ENCODE assay signal across 12 cellular contexts in the genomic region with DNA sequence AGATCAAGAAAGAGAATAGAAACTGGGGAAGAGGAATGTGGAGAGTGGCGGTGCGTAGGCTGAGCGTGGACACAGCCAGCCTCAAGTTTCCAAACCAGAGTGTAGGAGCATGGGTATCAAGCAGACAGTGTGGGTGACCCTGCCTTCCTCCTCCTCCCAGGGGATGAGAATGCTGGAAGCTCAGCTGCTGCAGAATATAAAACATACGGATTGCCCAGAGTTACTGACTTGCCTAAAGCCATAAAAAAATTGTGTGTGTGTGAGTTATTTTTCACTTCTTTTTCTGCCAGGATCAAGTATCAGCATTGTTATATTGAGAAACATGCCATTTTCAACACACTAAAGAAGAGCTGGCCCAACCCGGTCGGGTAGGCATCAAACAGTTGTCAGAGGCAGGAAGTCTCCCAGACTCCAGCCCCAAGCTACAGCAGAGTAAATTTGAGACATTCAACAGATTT.
DNase-seq lines count a peak whose midpoint lies in the region; ATAC-seq and TF ChIP-seq lines count a peak whose summit lies in the region.
"Had no signal": no experiment of that assay in that cellular context is flagged by ENCODE, and none has a peak within 500 bp of the region (broad histone marks: within the 10 kb centered on the region; RNA-seq: fewer than 3 reads in every experiment).

No MANE protein-coding gene starts in this region.

- no peak for TF ChIP-seq CTCF in CD4-positive, alpha-beta T cell (IDR thresholded peaks at IDR 0.05)
- TF ChIP-seq CTCF in RWPE2 (IDR thresholded peaks at IDR 0.05; ENCODE audit: poor library complexity, severe bottlenecking) (no peak), heart right ventricle (IDR thresholded peaks at IDR 0.05) (no peak), endothelial cell (IDR thresholded peaks at IDR 0.05; ENCODE audit: unreplicated experiment) (no peak)

- peak; percentile 86 for ATAC-seq in CD4-positive, alpha-beta T cell (ENCODE audit: poor library complexity)
- ATAC-seq in RWPE2 (ENCODE audit: low read depth) (peak; percentile 52; the same call in 1 of the 3 replicates), heart right ventricle (peak; percentile 55 to 91 (median 80)), HG02642 (IDR thresholded peaks at IDR 0.05; ENCODE audit: poor library complexity, unreplicated experiment) (no peak)

- H3K9me3 ChIP-seq in CD4-positive, alpha-beta T cell (ENCODE audit: control insufficient read depth, low read length), result no peaks in the 10 kb centered on the region
- no peaks in the 10 kb centered on the region for H3K9me3 ChIP-seq in RWPE2 (ENCODE audit: severe bottlenecking)
- peaks cover 0 to 2% (median 0%) of the 10 kb centered on the region in 11 donors for H3K9me3 ChIP-seq in heart right ventricle

- CTCF ChIA-PET in CD4-positive, alpha-beta T cell (lab: Charles Lee), result no interaction called here

- H3K36me3 Mint-ChIP-seq in CD4-positive, alpha-beta T cell (ENCODE audit: low read depth), result no peaks in the 10 kb centered on the region
- H3K36me3 Mint-ChIP-seq in endothelial cell (ENCODE audit: low read depth, unreplicated experiment), result no peaks in the 10 kb centered on the region

- H3K4me3 ChIP-seq in RWPE2 (ENCODE audit: severe bottlenecking), result no peak overlapping the region
- H3K4me3 ChIP-seq in heart right ventricle, result no peak overlapping the region

- no peak overlapping the region for H3K27ac Mint-ChIP-seq in CD4-positive, alpha-beta T cell
- no peak overlapping the region for H3K27ac Mint-ChIP-seq in endothelial cell (ENCODE audit: unreplicated experiment)

- H3K4me1 Mint-ChIP-seq in CD4-positive, alpha-beta T cell (ENCODE audit: low read depth), result peaks cover 7% of the 10 kb centered on the region
- no peaks in the 10 kb centered on the region for H3K4me1 Mint-ChIP-seq in endothelial cell (ENCODE audit: unreplicated experiment)

- WGBS in heart right ventricle, 2 donors, result 44 to 52% methylated on average over 6 of the region's 6 CpGs

- H3K36me3 ChIP-seq in RWPE2 (ENCODE audit: low read depth), result no peaks in the 10 kb centered on the region
- H3K36me3 ChIP-seq in heart right ventricle, result no peaks in the 10 kb centered on the region

- H3K9me3 Mint-ChIP-seq in CD4-positive, alpha-beta T cell, result no peaks in the 10 kb centered on the region
- H3K9me3 Mint-ChIP-seq in endothelial cell (ENCODE audit: unreplicated experiment), result no peaks in the 10 kb centered on the region

- H3K27me3 ChIP-seq in CD4-positive, alpha-beta T cell (ENCODE audit: control insufficient read depth, insufficient read depth, low read length), result no peaks in the 10 kb centered on the region
- H3K27me3 ChIP-seq in RWPE2 (ENCODE audit: insufficient read depth, poor library complexity, severe bottlenecking), result no peaks in the 10 kb centered on the region
- no peaks in the 10 kb centered on the region for H3K27me3 ChIP-seq in heart right ventricle

- POLR2A ChIA-PET in CD4-positive, alpha-beta T cell (lab: Charles Lee), result interaction anchor here (1.0 to 1.5 kb wide), 3 partner anchors 10 to 152 kb away, joined by 3 to 4 read pairs (median 4); no protein-coding TSS in a partner anchor

- H3K4me1 ChIP-seq in RWPE2 (ENCODE audit: insufficient read depth, poor library complexity, severe bottlenecking) (no peaks in the 10 kb centered on the region), heart right ventricle (peaks cover 0 to 13% (median 4%) of the 10 kb centered on the region in 9 donors)

- intact Hi-C loops in CD4-positive, alpha-beta T cell (cut with DNase I, micrococcal nuclease), result no loop called here
- intact Hi-C loops in heart right ventricle (cut with DNase I) (no loop called here), posterior cingulate gyrus (cut with DNase I) (no loop called here)

- no peak overlapping the region for H3K27ac ChIP-seq in CD4-positive, alpha-beta T cell (ENCODE audit: low read depth, low read length)
- H3K27ac ChIP-seq in RWPE2 (ENCODE audit: poor library complexity, severe bottlenecking), result no peak overlapping the region
- peak overlapping the region in 3 of 10 donors; percentile 7 to 54 (median 19) for H3K27ac ChIP-seq in heart right ventricle

- DNase-seq in CD4-positive, alpha-beta T cell, result peak in 4 of 10 experiments; percentile 3 to 26 (median 10)
- DNase-seq in RWPE2 (ENCODE audit: low spot score) (no peak), heart right ventricle (peak; percentile 25 to 42), posterior cingulate gyrus (peak in 9 of 10 donors; percentile 16 to 90 (median 40)), HK-2 (ENCODE audit: unreplicated experiment) (no peak), endothelial cell (ENCODE audit: low spot score) (no peak), NCI-H1694 (lab: John Stamatoyannopoulos, UW) (no peak)
- DNase-seq: activated CD8-positive, alpha-beta memory T cell treated with anti-CD3 and anti-CD28 coated beads, Interleukin-2, amount 50 U/mL, for 4 hours; DMS153; effector memory CD4-positive, alpha-beta T cell; SIG-M5 had no signal

- H3K4me3 Mint-ChIP-seq in CD4-positive, alpha-beta T cell, result no peak overlapping the region
- no peak overlapping the region for H3K4me3 Mint-ChIP-seq in endothelial cell (ENCODE audit: unreplicated experiment)

- no peaks in the 10 kb centered on the region for H3K27me3 Mint-ChIP-seq in CD4-positive, alpha-beta T cell
- peaks cover 3% of the 10 kb centered on the region for H3K27me3 Mint-ChIP-seq in endothelial cell (ENCODE audit: unreplicated experiment)

Comparison
In these comparisons a context has a peak if more than half of its experiments do, and no peak if none do; other contexts are left out.
1. DNase-seq: peak in heart right ventricle (2 of 2) and posterior cingulate gyrus (9 of 10); none in RWPE2 (single experiment), HK-2 (single experiment), endothelial cell (single experiment) and NCI-H1694 (single experiment).